ENCODE assay signal across 12 cellular contexts in the genomic region with DNA sequence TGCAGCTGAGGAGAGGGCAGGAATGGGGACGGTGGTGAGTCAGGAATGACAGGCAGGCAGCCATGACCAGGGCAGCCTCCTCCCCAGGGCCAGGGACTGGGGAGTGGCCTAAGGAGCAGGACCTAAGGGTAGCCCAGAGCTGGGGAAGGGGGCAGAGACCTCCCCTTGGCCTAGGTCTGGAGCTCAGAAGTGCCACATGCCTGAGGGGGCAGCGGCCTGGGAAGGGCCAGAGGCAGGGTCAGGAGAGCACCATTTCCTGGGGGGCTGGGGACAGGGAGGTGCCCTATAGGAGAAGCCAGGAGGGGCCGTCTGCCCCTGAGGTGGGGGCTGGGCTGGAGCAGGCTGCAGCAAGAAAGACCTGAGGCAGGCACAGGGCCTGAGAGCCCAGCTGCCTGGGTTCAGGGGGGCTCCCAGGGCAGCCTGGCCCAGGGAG. TPM values are rescaled to one million over a fixed set of nuclear protein-coding genes. Genes with fewer than 3 reads are reported as not detected.
DNase-seq lines count a peak whose midpoint lies in the region; ATAC-seq and TF ChIP-seq lines count a peak whose summit lies in the region.
"Had no signal": no experiment of that assay in that cellular context is flagged by ENCODE, and none has a peak within 500 bp of the region (broad histone marks: within the 10 kb centered on the region; RNA-seq: fewer than 3 reads in every experiment).

No MANE protein-coding gene starts in this region.

- H3K27me3 Mint-ChIP-seq in CD8-positive, alpha-beta T cell (ENCODE audit: low read depth), result no peaks in the 10 kb centered on the region
- H3K27me3 Mint-ChIP-seq in IgD-negative memory B cell (no peaks in the 10 kb centered on the region), endothelial cell (ENCODE audit: unreplicated experiment) (peaks cover 13% of the 10 kb centered on the region)

- DNase-seq in CD8-positive, alpha-beta T cell, result no peak
- DNase-seq in endothelial cell (ENCODE audit: low spot score) (no peak), GM10266 (ENCODE audit: extremely low spot score) (no peak), germinal center (ENCODE audit: low spot score) (no peak), SIG-M5 (lab: John Stamatoyannopoulos, UW) (no peak)
- DNase-seq: COR-L47; NCI-H187 treated with DMSO at 0.1 percent for 48 hours; NCI-H82; stimulated activated CD4-positive, alpha-beta T cell treated with anti-CD3 and anti-CD28 coated beads, Interleukin-1b, Interleukin-23, amount 100 ng/mL, for 48 hours had no signal

- no peak overlapping the region for H3K4me3 ChIP-seq in CD8-positive, alpha-beta T cell (ENCODE audit: low read depth, low read length)
- no peak overlapping the region for H3K4me3 ChIP-seq in neutrophil (ENCODE audit: low read depth in 1 of 2, low read length in 1 of 2)

- ATAC-seq in CD8-positive, alpha-beta T cell, result no peak
- ATAC-seq: activated CD4-positive, CD25-positive, alpha-beta regulatory T cell treated with anti-CD3 and anti-CD28 coated beads, Interleukin-2, amount 50 U/mL, for 24 hours had no signal

- H3K4me3 Mint-ChIP-seq in CD8-positive, alpha-beta T cell, result no peak overlapping the region
- H3K4me3 Mint-ChIP-seq in IgD-negative memory B cell (no peak overlapping the region), endothelial cell (ENCODE audit: unreplicated experiment) (peak overlapping the region; percentile 87)

- CTCF ChIA-PET in CD8-positive, alpha-beta T cell (lab: Charles Lee), result no interaction called here

- intact Hi-C loops in CD8-positive, alpha-beta T cell (cut with DNase I, micrococcal nuclease), result no loop called here

- H3K27ac Mint-ChIP-seq in CD8-positive, alpha-beta T cell, result peak overlapping the region; percentile 49
- H3K27ac Mint-ChIP-seq in IgD-negative memory B cell (peak overlapping the region; percentile 55 to 86 (median 80)), endothelial cell (ENCODE audit: unreplicated experiment) (peak overlapping the region; percentile 92)

- peaks cover 79% of the 10 kb centered on the region for H3K36me3 Mint-ChIP-seq in CD8-positive, alpha-beta T cell
- H3K36me3 Mint-ChIP-seq in IgD-negative memory B cell (peaks cover 26% of the 10 kb centered on the region), endothelial cell (ENCODE audit: low read depth, unreplicated experiment) (peaks cover 73% of the 10 kb centered on the region)

- no peaks in the 10 kb centered on the region for H3K9me3 Mint-ChIP-seq in CD8-positive, alpha-beta T cell
- H3K9me3 Mint-ChIP-seq in IgD-negative memory B cell (no peaks in the 10 kb centered on the region), endothelial cell (ENCODE audit: unreplicated experiment) (no peaks in the 10 kb centered on the region)

- POLR2A ChIA-PET in CD8-positive, alpha-beta T cell (lab: Charles Lee), result interaction anchor here (0.9 kb wide), 1 partner anchor 20 kb away, joined by 4 read pairs; a partner anchor contains a TSS

- TF ChIP-seq CTCF in CD8-positive, alpha-beta T cell (IDR thresholded peaks at IDR 0.05), result no peak
- TF ChIP-seq CTCF in endothelial cell (IDR thresholded peaks at IDR 0.05; ENCODE audit: unreplicated experiment), result no peak
- no peak for TF ChIP-seq CTCF in neutrophil (IDR thresholded peaks at IDR 0.05)
- no peak for TF ChIP-seq CTCF in GM10266 (IDR thresholded peaks at IDR 0.05; ENCODE audit: control insufficient read depth, insufficient read depth, low read depth, missing control alignments)

- H3K36me3 ChIP-seq in CD8-positive, alpha-beta T cell (ENCODE audit: insufficient read depth, low read length), result peaks cover 42% of the 10 kb centered on the region
- peaks cover 99% of the 10 kb centered on the region for H3K36me3 ChIP-seq in neutrophil

- H3K27me3 ChIP-seq in CD8-positive, alpha-beta T cell (ENCODE audit: insufficient read depth, low read length), result no peaks in the 10 kb centered on the region
- H3K27me3 ChIP-seq in neutrophil, result no peaks in the 10 kb centered on the region

- peaks cover 12% of the 10 kb centered on the region for H3K4me1 ChIP-seq in CD8-positive, alpha-beta T cell (ENCODE audit: insufficient read depth, low read length)
- peaks cover 20 to 25% of the 10 kb centered on the region in 2 experiments for H3K4me1 ChIP-seq in neutrophil (ENCODE audit: control insufficient read depth in 1 of 2, insufficient read depth in 1 of 2, low read depth in 1 of 2, low read length in 1 of 2)

- H3K27ac ChIP-seq in CD8-positive, alpha-beta T cell (ENCODE audit: low read depth, low read length), result no peak overlapping the region
- H3K27ac ChIP-seq in neutrophil, result peak overlapping the region; percentile 62

- peaks cover 35% of the 10 kb centered on the region for H3K4me1 Mint-ChIP-seq in CD8-positive, alpha-beta T cell (ENCODE audit: low read depth)
- H3K4me1 Mint-ChIP-seq in IgD-negative memory B cell (peaks cover 21 to 27% (median 25%) of the 10 kb centered on the region in 3 donors), endothelial cell (ENCODE audit: unreplicated experiment) (peaks cover 54% of the 10 kb centered on the region)

- H3K9me3 ChIP-seq in CD8-positive, alpha-beta T cell (ENCODE audit: low read length), result no peaks in the 10 kb centered on the region
- H3K9me3 ChIP-seq in neutrophil, result no peaks in the 10 kb centered on the region

RNA-seq across cellular contexts. Expression of a gene that starts 20.9 kb away (rescaled TPM):
- total RNA-seq in CD8-positive, alpha-beta T cell, result 100 to 1,000 TPM; 153 to 156 TPM
- polyA plus RNA-seq in IgD-negative memory B cell, result 104 TPM
- total RNA-seq in endothelial cell (ENCODE audit: unreplicated experiment), result 241 TPM

RNA-seq across cellular contexts. Expression of a gene that starts 46.0 kb away (rescaled TPM):
- 10 to 100 TPM in 1 of 2 experiments, 1 to 10 TPM in 1; 9.8 to 10.4 TPM for total RNA-seq in CD8-positive, alpha-beta T cell
- 14.9 TPM for polyA plus RNA-seq in IgD-negative memory B cell
- total RNA-seq in endothelial cell (ENCODE audit: unreplicated experiment), result 38.6 TPM
